In genomic region chr12:68240975-68241374, GRCh38 we compare ENCODE assay signal across 8 cellular contexts. TPM values are rescaled to one million over a fixed set of nuclear protein-coding genes. Genes with fewer than 3 reads are reported as not detected.
DNase-seq lines count a peak whose midpoint lies in the region; ATAC-seq and TF ChIP-seq lines count a peak whose summit lies in the region.

No MANE protein-coding gene starts in this region.

- H3K27ac Mint-ChIP-seq in T-helper 17 cell = peak overlapping the region; percentile 91
- peak overlapping the region; percentile 81 for H3K27ac Mint-ChIP-seq in central memory CD8-positive, alpha-beta T cell (ENCODE audit: low read depth)

- ATAC-seq in GM19023 (IDR thresholded peaks at IDR 0.05; ENCODE audit: unreplicated experiment) (peak; percentile 93), HG03045 (IDR thresholded peaks at IDR 0.05; ENCODE audit: unreplicated experiment) (peak; percentile 94), T-helper 17 cell (peak; percentile 90)
- peak; percentile 97 for ATAC-seq in central memory CD8-positive, alpha-beta T cell (replicated peaks; ENCODE audit: extremely low read depth, poor library complexity, severe bottlenecking)

- WGBS in sigmoid colon, 2 donors = 12 to 60% methylated on average over 1 of the region's 1 CpG

- no peak for TF ChIP-seq CTCF in sigmoid colon (IDR thresholded peaks at IDR 0.05)

- peaks cover under 1% of the 10 kb centered on the region for H3K27me3 Mint-ChIP-seq in T-helper 17 cell
- H3K27me3 Mint-ChIP-seq in central memory CD8-positive, alpha-beta T cell = no peaks in the 10 kb centered on the region

- H3K4me1 Mint-ChIP-seq in T-helper 17 cell = peaks cover 28% of the 10 kb centered on the region
- H3K4me1 Mint-ChIP-seq in central memory CD8-positive, alpha-beta T cell = peaks cover 22% of the 10 kb centered on the region

- no peaks in the 10 kb centered on the region for H3K36me3 ChIP-seq in sigmoid colon

- H3K9me3 ChIP-seq in T-helper 17 cell (ENCODE audit: control insufficient read depth, low read length, poor library complexity, severe bottlenecking) (no peaks in the 10 kb centered on the region), sigmoid colon (no peaks in the 10 kb centered on the region)

- no peaks in the 10 kb centered on the region for H3K27me3 ChIP-seq in sigmoid colon

- intact Hi-C loops in sigmoid colon (cut with DNase I) = no loop called here

- no peak for TF ChIP-seq EP300 in sigmoid colon (IDR thresholded peaks at IDR 0.05)

- DNase-seq in T-helper 17 cell = no peak
- DNase-seq in central memory CD8-positive, alpha-beta T cell (ENCODE audit: low spot score in 2 of 2) = peak in 1 of 2 donors; percentile 17
- no peak for DNase-seq in sigmoid colon
- DNase-seq in GF-D8 (lab: John Stamatoyannopoulos, UW) = no peak
- no peak for DNase-seq in midbrain (lab: John Stamatoyannopoulos, UW)
- no peak for DNase-seq in caudate nucleus (lab: John Stamatoyannopoulos, UW)

- peak overlapping the region; percentile 43 to 72 (median 68) for H3K27ac ChIP-seq in sigmoid colon
- H3K27ac ChIP-seq in caudate nucleus (ENCODE audit: low read depth, low read length) = no peak overlapping the region

- H3K36me3 Mint-ChIP-seq in T-helper 17 cell (ENCODE audit: low read depth) = peaks cover 2% of the 10 kb centered on the region
- no peaks in the 10 kb centered on the region for H3K36me3 Mint-ChIP-seq in central memory CD8-positive, alpha-beta T cell (ENCODE audit: insufficient read depth)

- H3K4me1 ChIP-seq in sigmoid colon = peaks cover 0 to 54% (median 49%) of the 10 kb centered on the region in 4 donors

- H3K4me3 ChIP-seq in sigmoid colon = no peak overlapping the region

- H3K4me3 Mint-ChIP-seq in T-helper 17 cell = peak overlapping the region; percentile 80
- H3K4me3 Mint-ChIP-seq in central memory CD8-positive, alpha-beta T cell = peak overlapping the region; percentile 58

- TF ChIP-seq POLR2A in sigmoid colon (IDR thresholded peaks at IDR 0.05) = no peak

- H3K9me3 Mint-ChIP-seq in central memory CD8-positive, alpha-beta T cell = no peaks in the 10 kb centered on the region

RNA-seq across cellular contexts. Expression of gene IL22, which starts 12.4 kb away (rescaled TPM):
- total RNA-seq in T-helper 17 cell (1 to 10 TPM in 1 of 2 donors, under 1 TPM in 1; 0.50 to 5.6 TPM), sigmoid colon (not detected)
- 1 to 10 TPM in 1 of 3 donors, not detected in 2; 1.2 TPM for polyA plus RNA-seq in sigmoid colon

RNA-seq across cellular contexts. Expression of gene IL26, which starts 15.4 kb away (rescaled TPM):
- total RNA-seq in T-helper 17 cell = under 1 TPM in 1 of 2 donors, not detected in 1; 0.52 TPM
- total RNA-seq in sigmoid colon = under 1 TPM in 1 of 4 donors, not detected in 3; 0.36 TPM
- under 1 TPM in 1 of 3 donors, not detected in 2; 0.22 TPM for polyA plus RNA-seq in sigmoid colon
